In the genomic region with DNA sequence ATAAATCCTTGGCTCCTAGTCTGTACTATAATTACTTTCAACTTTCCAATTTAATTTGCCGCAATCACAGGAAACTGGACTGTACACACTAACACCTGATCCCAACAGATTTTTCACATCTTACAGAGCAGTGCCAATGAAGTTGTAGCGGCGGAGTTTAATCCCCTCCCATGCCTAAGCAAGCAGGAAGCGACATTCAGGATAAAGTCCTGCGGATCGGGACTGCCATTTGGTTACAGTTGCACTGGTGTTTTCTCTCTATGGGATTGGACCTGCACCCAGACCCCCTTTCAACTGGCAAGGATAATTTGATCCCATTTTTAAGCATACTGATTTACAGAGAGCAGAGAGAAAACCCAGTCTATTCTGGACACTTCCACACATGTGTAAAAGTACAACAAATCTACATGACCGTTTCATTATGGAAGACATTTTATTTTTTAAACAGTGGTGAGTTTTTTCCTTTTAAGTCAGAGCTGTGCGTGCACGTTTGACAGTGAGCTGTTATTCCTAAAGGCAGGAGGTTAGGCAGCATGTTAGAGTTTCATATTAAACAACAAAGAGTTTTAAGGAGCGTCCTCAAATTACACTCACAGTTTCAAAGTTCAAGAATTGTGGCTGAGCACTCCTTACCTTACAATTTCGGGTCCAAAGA, we compare ENCODE assay signal across 9 cellular contexts.
DNase-seq lines count a peak whose midpoint lies in the region; ATAC-seq, FAIRE-seq and TF ChIP-seq lines count a peak whose summit lies in the region.
"Had no signal": no experiment of that assay in that cellular context is flagged by ENCODE, and none has a peak within 500 bp of the region (broad histone marks: within the 10 kb centered on the region; RNA-seq: fewer than 3 reads in every experiment).

No MANE protein-coding gene starts in this region.

- H3K4me1 ChIP-seq in colonic mucosa = peaks cover 4% of the 10 kb centered on the region
- peaks cover 14% of the 10 kb centered on the region for H3K4me1 ChIP-seq in muscle layer of colon (ENCODE audit: insufficient read depth, low read length)
- H3K4me1 ChIP-seq in MM.1S (ENCODE audit: low read length) = peaks cover 7% of the 10 kb centered on the region; the same call in 1 of the 2 replicates

- no peaks in the 10 kb centered on the region for H3K79me2 ChIP-seq in MM.1S (ENCODE audit: low read length)

- H3K36me3 ChIP-seq in MG63 (no peaks in the 10 kb centered on the region), colonic mucosa (no peaks in the 10 kb centered on the region), muscle layer of colon (ENCODE audit: insufficient read depth, low read length) (no peaks in the 10 kb centered on the region), MM.1S (replicated peaks; ENCODE audit: insufficient read depth, low read length) (no peaks in the 10 kb centered on the region)

- peak overlapping the region in 1 of 2 donors; percentile 69 for H3K9ac ChIP-seq in colonic mucosa (ENCODE audit: low read depth in 2 of 2, low read length in 2 of 2)
- no peak overlapping the region for H3K9ac ChIP-seq in muscle layer of colon (ENCODE audit: low read length)
- H3K9ac ChIP-seq in MM.1S (ENCODE audit: low read length) = no peak overlapping the region

- H3K4me2 ChIP-seq in MM.1S (ENCODE audit: low read depth, low read length) = no peak overlapping the region

- DNase-seq in AG04449 (ENCODE audit: low read depth, low spot score) = no peak
- DNase-seq in MG63 = peak; percentile 4
- DNase-seq in colonic mucosa = peak; percentile 52
- DNase-seq in GM12891 (ENCODE audit: insufficient read length, low spot score) = no peak
- DNase-seq in hippocampal formation (lab: John Stamatoyannopoulos, UW) = no peak
- no peak for DNase-seq in MM.1S

- H2AFZ ChIP-seq in MM.1S (ENCODE audit: low read length) = no peak overlapping the region

- peak overlapping the region; percentile 71 for H3K27ac ChIP-seq in colonic mucosa
- H3K27ac ChIP-seq in muscle layer of colon (ENCODE audit: low read depth, low read length) = peak overlapping the region; percentile 68
- H3K27ac ChIP-seq in MM.1S (ENCODE audit: low read length) = no peak overlapping the region

- H4K20me1 ChIP-seq in MM.1S (ENCODE audit: insufficient read depth, low read length) = no peaks in the 10 kb centered on the region

- no peak for ATAC-seq in GM21825 (IDR thresholded peaks at IDR 0.05; ENCODE audit: unreplicated experiment)

- POLR2A ChIA-PET in AG04449 (lab: Yijun Ruan, JAX) = no interaction called here

- TF ChIP-seq CTCF in AG04449 (IDR thresholded peaks at IDR 0.05; ENCODE audit: insufficient read depth, low read length, missing control alignments) = no peak
- TF ChIP-seq CTCF in colonic mucosa (IDR thresholded peaks at IDR 0.05) = no peak
- no peak for TF ChIP-seq CTCF in MM.1S (IDR thresholded peaks at IDR 0.05; ENCODE audit: low read length)

- no peak for FAIRE-seq in GM12891 (lab: Jason Lieb, UNC)
- FAIRE-seq: colon had no signal

- no peaks in the 10 kb centered on the region for H3K27me3 ChIP-seq in MG63
- no peaks in the 10 kb centered on the region for H3K27me3 ChIP-seq in colonic mucosa
- no peaks in the 10 kb centered on the region for H3K27me3 ChIP-seq in muscle layer of colon (ENCODE audit: control insufficient read depth in 1 of 2, insufficient read depth in 2 of 2, low read length in 2 of 2)
- H3K27me3 ChIP-seq in MM.1S (replicated peaks; ENCODE audit: insufficient read depth, low read length) = no peaks in the 10 kb centered on the region

- TF ChIP-seq POLR2A in GM12891 (IDR thresholded peaks at IDR 0.05; ENCODE audit: low read depth, low read length) = no peak

- intact Hi-C loops in colonic mucosa (cut with DNase I) = no loop called here

- H3K4me3 ChIP-seq in AG04449 (ENCODE audit: low read depth, low read length) = peak overlapping the region; percentile 40
- peak overlapping the region; percentile 49 for H3K4me3 ChIP-seq in MG63
- H3K4me3 ChIP-seq in colonic mucosa = peak overlapping the region; percentile 29
- H3K4me3 ChIP-seq in muscle layer of colon (ENCODE audit: low read depth in 1 of 2, low read length in 2 of 2) = peak overlapping the region; percentile 69
- H3K4me3 ChIP-seq in MM.1S (ENCODE audit: low read length) = no peak overlapping the region

- CTCF ChIA-PET in AG04449 (lab: Yijun Ruan, JAX) = no interaction called here

- H3K9me3 ChIP-seq in MG63 = no peaks in the 10 kb centered on the region; the same call in 1 of the 2 replicates
- no peaks in the 10 kb centered on the region for H3K9me3 ChIP-seq in colonic mucosa
- no peaks in the 10 kb centered on the region for H3K9me3 ChIP-seq in muscle layer of colon (ENCODE audit: low read length)
- no peaks in the 10 kb centered on the region for H3K9me3 ChIP-seq in MM.1S (replicated peaks; ENCODE audit: insufficient read depth, low read length)

- peaks cover 4% of the 10 kb centered on the region; the same call in 1 of the 2 replicates for H3F3A ChIP-seq in MM.1S (ENCODE audit: insufficient read depth, low read length)

- no peaks in the 10 kb centered on the region for H3K9me2 ChIP-seq in MM.1S (replicated peaks; ENCODE audit: insufficient read depth, low read length)

TF ChIP-seq in GM12891, 5 proteins besides CTCF, POLR2A, EP300 and RAD21:
- TF ChIP-seq POU2F2 (IDR thresholded peaks at IDR 0.05; ENCODE audit: low read depth, low read length) (no peak), POLR2AphosphoS5 (IDR thresholded peaks at IDR 0.05; ENCODE audit: low read depth, low read length) (no peak), PAX5 (IDR thresholded peaks at IDR 0.05; ENCODE audit: insufficient read depth, low read length, severe bottlenecking) (no peak), TAF1 (IDR thresholded peaks at IDR 0.05; ENCODE audit: low read depth, low read length) (no peak), SPI1 (IDR thresholded peaks at IDR 0.05; ENCODE audit: low read depth, low read length) (no peak)

Comparison
In these comparisons a context has a peak if more than half of its experiments do, and no peak if none do; other contexts are left out.
1. DNase-seq: peak in MG63 (single experiment) and colonic mucosa (single experiment); none in AG04449 (single experiment), GM12891 (single experiment), hippocampal formation (0 of 2) and MM.1S (single experiment).